ENCODE assay signal across 9 cellular contexts in the genomic region with DNA sequence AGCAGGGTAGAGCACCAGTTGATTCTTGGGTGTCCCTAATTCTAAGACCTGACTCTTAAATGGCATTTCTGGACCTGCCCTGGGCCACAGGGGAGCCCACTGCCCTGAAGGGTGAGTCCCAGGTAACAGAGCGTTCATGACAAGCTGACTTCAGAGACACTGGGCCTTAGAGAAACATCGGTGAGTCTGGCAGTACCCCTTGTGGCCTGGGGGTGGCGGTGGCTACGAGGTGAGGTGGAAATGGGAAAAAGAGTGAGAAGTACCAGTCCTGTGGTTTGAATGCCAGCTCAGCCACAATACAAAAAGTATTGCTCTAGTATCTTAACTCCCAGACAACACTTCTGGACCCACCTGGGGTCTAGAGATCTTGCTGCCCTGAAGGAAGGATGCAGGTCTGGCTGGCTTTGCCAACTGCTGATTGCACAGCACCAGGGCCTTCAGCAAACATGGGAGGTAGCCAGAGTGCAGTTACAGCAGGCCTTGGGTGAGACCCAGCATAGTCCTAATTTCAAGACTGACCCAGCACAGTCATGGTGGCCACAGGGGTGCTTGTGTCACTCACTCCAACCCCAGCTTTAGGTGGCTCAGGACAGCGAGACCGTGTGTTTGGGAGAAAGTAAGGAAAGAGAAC. TPM values are rescaled to one million over a fixed set of nuclear protein-coding genes. Genes with fewer than 3 reads are reported as not detected.
DNase-seq lines count a peak whose midpoint lies in the region; ATAC-seq and TF ChIP-seq lines count a peak whose summit lies in the region.
"Had no signal": no experiment of that assay in that cellular context is flagged by ENCODE, and none has a peak within 500 bp of the region (broad histone marks: within the 10 kb centered on the region; RNA-seq: fewer than 3 reads in every experiment).

No MANE protein-coding gene starts in this region.

- intact Hi-C loops in tibial artery (cut with DNase I; ENCODE audit: low total_unique reads) = no loop called here

- H3K36me3 ChIP-seq in BJ (ENCODE audit: control insufficient read depth, insufficient read depth, low read length) (no peaks in the 10 kb centered on the region), iPS-15b (ENCODE audit: control insufficient read depth, insufficient read depth, low read length) (no peaks in the 10 kb centered on the region), tibial artery (no peaks in the 10 kb centered on the region)

- H3K9me3 ChIP-seq in iPS-15b (ENCODE audit: control insufficient read depth, insufficient read depth, low read length) (no peaks in the 10 kb centered on the region), tibial artery (no peaks in the 10 kb centered on the region)

- H3K27ac ChIP-seq in tibial artery = no peak overlapping the region
- H3K27ac ChIP-seq: SK-N-MC had no signal

- POLR2A ChIA-PET in BJ (lab: Charles Lee) = no interaction called here

- peak overlapping the region; percentile 39 for H3K9ac ChIP-seq in iPS-15b (ENCODE audit: low read depth, low read length)

- no peak overlapping the region for H3K4me3 ChIP-seq in BJ (ENCODE audit: low read depth, low read length)
- no peak overlapping the region for H3K4me3 ChIP-seq in iPS-15b (ENCODE audit: low read depth, low read length)
- no peak overlapping the region for H3K4me3 ChIP-seq in tibial artery
- H3K4me3 ChIP-seq: SK-N-MC had no signal

- DNase-seq in BJ (ENCODE audit: low read depth) = no peak
- peak; percentile 70 for DNase-seq in activated naive CD4-positive, alpha-beta T cell treated with anti-CD3 and anti-CD28 coated beads, Interleukin-2, amount 50 U/mL, for 16 hours
- DNase-seq in stimulated activated CD4-positive, alpha-beta T cell treated with anti-CD3 and anti-CD28 coated beads, TNF-alpha, amount 100 ng/mL, for 4 hours (ENCODE audit: low read depth in 3 of 3) = peak; percentile 33 to 56 (median 49)
- DNase-seq in tibial artery = no peak

- ATAC-seq in GM19025 (IDR thresholded peaks at IDR 0.05; ENCODE audit: low read depth, unreplicated experiment) (peak; percentile 48), HG03196 (IDR thresholded peaks at IDR 0.05; ENCODE audit: unreplicated experiment) (peak; percentile 82), SK-N-SH treated with all-trans-retinoic acid at 6 μM for 48 hours (peak; percentile 81)

- peak; percentile 48 for TF ChIP-seq CTCF in BJ (IDR thresholded peaks at IDR 0.05; ENCODE audit: insufficient read depth, low read depth, low read length)
- peak in 1 of 2 experiments; percentile 28 for TF ChIP-seq CTCF in tibial artery (IDR thresholded peaks at IDR 0.05)

- H3K4me1 ChIP-seq in iPS-15b (ENCODE audit: control insufficient read depth, insufficient read depth, low read length) (peaks cover 6% of the 10 kb centered on the region), tibial artery (peaks cover 0 to 34% (median 17%) of the 10 kb centered on the region in 4 donors)

- H3K27me3 ChIP-seq in BJ (ENCODE audit: control insufficient read depth, insufficient read depth, low read length) (no peaks in the 10 kb centered on the region), iPS-15b (ENCODE audit: control insufficient read depth, insufficient read depth, low read length) (no peaks in the 10 kb centered on the region), tibial artery (no peaks in the 10 kb centered on the region)

- CTCF ChIA-PET in BJ (lab: Yijun Ruan, JAX) = interaction anchor here (0.6 to 2.0 kb wide), 6 partner anchors 9 to 81 kb away, joined by 3 to 10 read pairs (median 4); no protein-coding TSS in a partner anchor

TF ChIP-seq in SK-N-SH treated with all-trans-retinoic acid at 6 μM for 48 hours, 23 proteins besides CTCF, POLR2A, EP300 and RAD21:
- TF ChIP-seq ESRRG (CRISPR knock-in tag; IDR thresholded peaks at IDR 0.05) = no peak
- no peak for TF ChIP-seq CSDC2 (CRISPR knock-in tag; IDR thresholded peaks at IDR 0.05)
- TF ChIP-seq ARNTL (CRISPR knock-in tag; IDR thresholded peaks at IDR 0.05; ENCODE audit: borderline replicate concordance, low read depth) = no peak
- TF ChIP-seq ZNF8 (CRISPR knock-in tag; IDR thresholded peaks at IDR 0.05) = no peak
- no peak for TF ChIP-seq CSRNP3 (CRISPR knock-in tag; IDR thresholded peaks at IDR 0.05)
- TF ChIP-seq, protein P1, sequence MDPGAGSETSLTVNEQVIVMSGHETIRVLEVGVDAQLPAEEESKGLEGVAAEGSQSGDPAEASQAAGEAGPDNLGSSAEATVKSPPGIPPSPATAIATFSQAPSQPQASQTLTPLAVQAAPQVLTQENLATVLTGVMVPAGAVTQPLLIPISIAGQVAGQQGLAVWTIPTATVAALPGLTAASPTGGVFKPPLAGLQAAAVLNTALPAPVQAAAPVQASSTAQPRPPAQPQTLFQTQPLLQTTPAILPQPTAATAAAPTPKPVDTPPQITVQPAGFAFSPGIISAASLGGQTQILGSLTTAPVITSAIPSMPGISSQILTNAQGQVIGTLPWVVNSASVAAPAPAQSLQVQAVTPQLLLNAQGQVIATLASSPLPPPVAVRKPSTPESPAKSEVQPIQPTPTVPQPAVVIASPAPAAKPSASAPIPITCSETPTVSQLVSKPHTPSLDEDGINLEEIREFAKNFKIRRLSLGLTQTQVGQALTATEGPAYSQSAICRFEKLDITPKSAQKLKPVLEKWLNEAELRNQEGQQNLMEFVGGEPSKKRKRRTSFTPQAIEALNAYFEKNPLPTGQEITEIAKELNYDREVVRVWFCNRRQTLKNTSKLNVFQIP (CRISPR knock-in tag; IDR thresholded peaks at IDR 0.05; ENCODE audit: borderline replicate concordance, low read depth) = no peak
- no peak for TF ChIP-seq ZNF565 (CRISPR knock-in tag; conservative IDR thresholded peaks at IDR 0.05; ENCODE audit: low read depth)
- no peak for TF ChIP-seq ZNF70 (CRISPR knock-in tag; IDR thresholded peaks at IDR 0.05)
- TF ChIP-seq, protein P2, sequence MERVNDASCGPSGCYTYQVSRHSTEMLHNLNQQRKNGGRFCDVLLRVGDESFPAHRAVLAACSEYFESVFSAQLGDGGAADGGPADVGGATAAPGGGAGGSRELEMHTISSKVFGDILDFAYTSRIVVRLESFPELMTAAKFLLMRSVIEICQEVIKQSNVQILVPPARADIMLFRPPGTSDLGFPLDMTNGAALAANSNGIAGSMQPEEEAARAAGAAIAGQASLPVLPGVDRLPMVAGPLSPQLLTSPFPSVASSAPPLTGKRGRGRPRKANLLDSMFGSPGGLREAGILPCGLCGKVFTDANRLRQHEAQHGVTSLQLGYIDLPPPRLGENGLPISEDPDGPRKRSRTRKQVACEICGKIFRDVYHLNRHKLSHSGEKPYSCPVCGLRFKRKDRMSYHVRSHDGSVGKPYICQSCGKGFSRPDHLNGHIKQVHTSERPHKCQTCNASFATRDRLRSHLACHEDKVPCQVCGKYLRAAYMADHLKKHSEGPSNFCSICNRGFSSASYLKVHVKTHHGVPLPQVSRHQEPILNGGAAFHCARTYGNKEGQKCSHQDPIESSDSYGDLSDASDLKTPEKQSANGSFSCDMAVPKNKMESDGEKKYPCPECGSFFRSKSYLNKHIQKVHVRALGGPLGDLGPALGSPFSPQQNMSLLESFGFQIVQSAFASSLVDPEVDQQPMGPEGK (CRISPR knock-in tag; IDR thresholded peaks at IDR 0.05; ENCODE audit: borderline replicate concordance) = no peak
- no peak for TF ChIP-seq ZC3H10 (CRISPR knock-in tag; IDR thresholded peaks at IDR 0.05)
- no peak for TF ChIP-seq TOX (CRISPR knock-in tag; IDR thresholded peaks at IDR 0.05; ENCODE audit: borderline replicate concordance)
- TF ChIP-seq, protein P3, sequence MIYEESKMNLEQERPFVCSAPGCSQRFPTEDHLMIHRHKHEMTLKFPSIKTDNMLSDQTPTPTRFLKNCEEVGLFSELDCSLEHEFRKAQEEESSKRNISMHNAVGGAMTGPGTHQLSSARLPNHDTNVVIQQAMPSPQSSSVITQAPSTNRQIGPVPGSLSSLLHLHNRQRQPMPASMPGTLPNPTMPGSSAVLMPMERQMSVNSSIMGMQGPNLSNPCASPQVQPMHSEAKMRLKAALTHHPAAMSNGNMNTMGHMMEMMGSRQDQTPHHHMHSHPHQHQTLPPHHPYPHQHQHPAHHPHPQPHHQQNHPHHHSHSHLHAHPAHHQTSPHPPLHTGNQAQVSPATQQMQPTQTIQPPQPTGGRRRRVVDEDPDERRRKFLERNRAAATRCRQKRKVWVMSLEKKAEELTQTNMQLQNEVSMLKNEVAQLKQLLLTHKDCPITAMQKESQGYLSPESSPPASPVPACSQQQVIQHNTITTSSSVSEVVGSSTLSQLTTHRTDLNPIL (CRISPR knock-in tag; IDR thresholded peaks at IDR 0.05; ENCODE audit: low read depth) = no peak
- TF ChIP-seq BACH2 (CRISPR knock-in tag; IDR thresholded peaks at IDR 0.05; ENCODE audit: borderline replicate concordance) = no peak
- TF ChIP-seq PPARA (CRISPR knock-in tag; IDR thresholded peaks at IDR 0.05; ENCODE audit: borderline replicate concordance) = no peak
- TF ChIP-seq RARB (CRISPR knock-in tag; IDR thresholded peaks at IDR 0.05) = no peak
- TF ChIP-seq ZFP3 (CRISPR knock-in tag; IDR thresholded peaks at IDR 0.05) = no peak

RNA-seq across cellular contexts. Expression of gene USP34, which starts 44.5 kb away (rescaled TPM):
- 32.2 and 56.8 TPM in 2 replicates for polyA plus RNA-seq in BJ (2011; rRNA removed)
- 86.2 and 121 TPM in 2 replicates for polyA minus RNA-seq in BJ (2011; rRNA and poly(A)+ RNA removed)

Comparison
In these comparisons a context has a peak if more than half of its experiments do, and no peak if none do; other contexts are left out.
1. DNase-seq: peak in activated naive CD4-positive, alpha-beta T cell treated with anti-CD3 and anti-CD28 coated beads, Interleukin-2, amount 50 U/mL, for 16 hours (single experiment) and stimulated activated CD4-positive, alpha-beta T cell treated with anti-CD3 and anti-CD28 coated beads, TNF-alpha, amount 100 ng/mL, for 4 hours (3 of 3); none in BJ (single experiment) and tibial artery (0 of 2).
2. Peak in every context shown above with its lines, with median percentiles within 50 percentile points of each other: ATAC-seq.